8 cellular contexts compared by ENCODE assay signal in the genomic region with DNA sequence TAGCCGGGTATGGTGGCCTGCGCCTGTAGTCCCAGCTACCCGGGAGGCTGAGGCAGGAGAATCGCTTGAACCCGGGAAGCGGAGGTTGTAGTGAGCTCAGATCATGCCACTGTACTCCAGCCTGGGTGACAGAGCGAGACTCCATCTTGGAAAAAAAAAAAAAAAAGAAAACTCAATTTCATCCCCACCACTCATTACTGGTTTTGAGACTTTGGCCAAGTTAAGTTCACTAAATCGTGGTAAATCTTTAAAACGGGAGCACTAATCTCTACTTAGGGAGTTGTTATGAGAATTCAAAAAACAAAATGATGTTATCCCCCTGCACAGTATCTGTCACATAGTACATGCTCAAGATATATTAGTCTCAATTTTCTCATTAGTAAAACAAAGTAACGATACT. TPM values are rescaled to one million over a fixed set of nuclear protein-coding genes. Genes with fewer than 3 reads are reported as not detected.
A peak's percentile ranks its signal among the peaks of the same experiment; 100 is the strongest.
DNase-seq lines count a peak whose midpoint lies in the region; ATAC-seq and TF ChIP-seq lines count a peak whose summit lies in the region.
"Not testable (repeated sequence)": the region's sequence is repeated elsewhere in the genome, so short reads cannot be mapped to it uniquely, and the experiment has no call there.

No MANE protein-coding gene starts in this region.

- H3K27me3 Mint-ChIP-seq in activated CD4-positive, alpha-beta memory T cell treated with anti-CD3 and anti-CD28 coated beads for 36 hours = not testable (repeated sequence)

- not testable (repeated sequence) for H3K9me3 ChIP-seq in lower lobe of right lung, psoas muscle

- H3K36me3 ChIP-seq in brain microvascular endothelial cell (replicated peaks) (peaks cover 18% of the 10 kb centered on the region), lower lobe of right lung (peaks cover 38% of the 10 kb centered on the region), psoas muscle (ENCODE audit: insufficient read depth in 1 of 2, low read depth in 1 of 2) (peaks cover 5 to 36% of the 10 kb centered on the region in 2 donors)
- not testable (repeated sequence) for H3K36me3 ChIP-seq in urinary bladder (ENCODE audit: insufficient read depth)

- not testable (repeated sequence) for TF ChIP-seq POLR2A in NB4 (IDR thresholded peaks at IDR 0.05; ENCODE audit: extremely low read depth, insufficient read length)

- POLR2A ChIA-PET in activated CD4-positive, alpha-beta memory T cell treated with anti-CD3 and anti-CD28 coated beads for 36 hours (lab: Charles Lee) = interaction anchor here (0.9 to 1.0 kb wide), 2 partner anchors 13 to 27 kb away, joined by 3 to 5 read pairs; partner anchors contain the start of gene LATS1

- H3K4me1 Mint-ChIP-seq in activated CD4-positive, alpha-beta memory T cell treated with anti-CD3 and anti-CD28 coated beads for 36 hours (ENCODE audit: low read depth) = peaks cover 21% of the 10 kb centered on the region

- H3K4me1 ChIP-seq in lower lobe of right lung = peaks cover 17% of the 10 kb centered on the region
- H3K4me1 ChIP-seq in psoas muscle; urinary bladder (ENCODE audit: insufficient read depth): not testable (repeated sequence)

- not testable (repeated sequence) for H3K27ac Mint-ChIP-seq in activated CD4-positive, alpha-beta memory T cell treated with anti-CD3 and anti-CD28 coated beads for 36 hours

- DNase-seq in NB4 (ENCODE audit: low read depth); activated CD4-positive, alpha-beta memory T cell treated with anti-CD3 and anti-CD28 coated beads for 36 hours; brain microvascular endothelial cell; fibroblast of mammary gland (ENCODE audit: low read depth); lower lobe of right lung; psoas muscle: not testable (repeated sequence)

- intact Hi-C loops in activated CD4-positive, alpha-beta memory T cell treated with anti-CD3 and anti-CD28 coated beads for 36 hours (cut with micrococcal nuclease) = loop anchor here (5.0 to 10.0 kb wide), 2 partner anchors 120 to 258 kb away; partner anchors contain the start of genes LRP11 and ZC3H12D
- intact Hi-C loops in lower lobe of right lung (cut with DNase I) = not testable (repeated sequence)
- intact Hi-C loops in psoas muscle (cut with DNase I) = loop anchor here in 1 of 2 donors (10.0 kb wide), 1 partner anchor 180 kb away; the partner anchor contains the start of gene RAET1G

- TF ChIP-seq CTCF in NB4 (IDR thresholded peaks at IDR 0.05; ENCODE audit: low read depth, low read length); brain microvascular endothelial cell (IDR thresholded peaks at IDR 0.05; ENCODE audit: low read depth, low read length, missing control alignments); fibroblast of mammary gland (conservative IDR thresholded peaks at IDR 0.05; ENCODE audit: control insufficient read depth, insufficient read depth, low read depth, low read length); lower lobe of right lung (IDR thresholded peaks at IDR 0.05); psoas muscle (IDR thresholded peaks at IDR 0.05): not testable (repeated sequence)

- in situ Hi-C loops in brain microvascular endothelial cell (cut with HindIII; ENCODE audit: low pct_ligation_motif_present, low sequenced_read_pairs) = not testable (repeated sequence)

- peak overlapping the region; percentile 98 for H3K4me3 Mint-ChIP-seq in activated CD4-positive, alpha-beta memory T cell treated with anti-CD3 and anti-CD28 coated beads for 36 hours

- not testable (repeated sequence) for H3K9me3 Mint-ChIP-seq in activated CD4-positive, alpha-beta memory T cell treated with anti-CD3 and anti-CD28 coated beads for 36 hours

- CTCF ChIA-PET in activated CD4-positive, alpha-beta memory T cell treated with anti-CD3 and anti-CD28 coated beads for 36 hours (lab: Charles Lee) = interaction anchor here (0.6 to 1.2 kb wide), 5 partner anchors 9 to 28 kb away, joined by 3 read pairs; no protein-coding TSS in a partner anchor

- H3K27ac ChIP-seq in brain microvascular endothelial cell; lower lobe of right lung; psoas muscle; urinary bladder (ENCODE audit: low read depth): not testable (repeated sequence)

- H3K27me3 ChIP-seq in brain microvascular endothelial cell (replicated peaks); lower lobe of right lung (ENCODE audit: low read depth); psoas muscle (ENCODE audit: insufficient read depth in 3 of 3, low read length in 2 of 3): not testable (repeated sequence)

- H3K36me3 Mint-ChIP-seq in activated CD4-positive, alpha-beta memory T cell treated with anti-CD3 and anti-CD28 coated beads for 36 hours = peaks cover 15% of the 10 kb centered on the region

- H3K4me3 ChIP-seq in GM08714 (ENCODE audit: low read length) = peak overlapping the region; percentile 70
- H3K4me3 ChIP-seq in NB4 (ENCODE audit: low read depth, low read length) = peak overlapping the region; percentile 99
- peak overlapping the region; percentile 79 for H3K4me3 ChIP-seq in brain microvascular endothelial cell (ENCODE audit: low read depth, low read length)
- H3K4me3 ChIP-seq in fibroblast of mammary gland (ENCODE audit: control insufficient read depth, low read depth, low read length) = peak overlapping the region; percentile 99
- peak overlapping the region; percentile 89 for H3K4me3 ChIP-seq in lower lobe of right lung
- H3K4me3 ChIP-seq in psoas muscle = peak overlapping the region; percentile 78
- peak overlapping the region; percentile 84 for H3K4me3 ChIP-seq in urinary bladder (ENCODE audit: low read depth, low read length)

- 74 to 86% (median 75%) methylated on average over 10 of the region's 10 CpGs for WGBS in psoas muscle, 3 donors
- 88% methylated on average over 10 of the region's 10 CpGs for WGBS in urinary bladder

- ATAC-seq in lower lobe of right lung, psoas muscle: not testable (repeated sequence)

RNA-seq across cellular contexts. Expression of gene NUP43, which starts 1.1 kb away (rescaled TPM):
- 10 to 100 TPM; 64.3 to 69.8 TPM for total RNA-seq in activated CD4-positive, alpha-beta memory T cell treated with anti-CD3 and anti-CD28 coated beads for 36 hours
- total RNA-seq in lower lobe of right lung (22.0 TPM), psoas muscle (10 to 100 TPM; 17.4 to 26.8 (median 22.1) TPM), urinary bladder (30.2 TPM)
- polyA plus RNA-seq in psoas muscle (10 to 100 TPM in 2 of 3 donors, 1 to 10 TPM in 1; 7.3 to 17.1 (median 14.1) TPM), urinary bladder (10.8 TPM)

RNA-seq across cellular contexts. Expression of gene PCMT1, which starts 4.3 kb away (rescaled TPM):
- total RNA-seq in activated CD4-positive, alpha-beta memory T cell treated with anti-CD3 and anti-CD28 coated beads for 36 hours = 10 to 100 TPM; 92.6 to 98.0 TPM
- 63.7 TPM for total RNA-seq in lower lobe of right lung
- total RNA-seq in psoas muscle = 100 to 1,000 TPM; 124 to 179 (median 149) TPM
- 100 to 1,000 TPM; 159 to 613 (median 178) TPM for polyA plus RNA-seq in psoas muscle
- total RNA-seq in urinary bladder = 65.5 TPM
- polyA plus RNA-seq in urinary bladder = 104 TPM

RNA-seq across cellular contexts. Expression of gene LATS1, which starts 27.4 kb away (rescaled TPM):
- total RNA-seq in activated CD4-positive, alpha-beta memory T cell treated with anti-CD3 and anti-CD28 coated beads for 36 hours = 10 to 100 TPM; 19.1 to 20.1 TPM
- total RNA-seq in lower lobe of right lung (30.7 TPM), psoas muscle (10 to 100 TPM; 11.0 to 15.5 (median 13.9) TPM), urinary bladder (36.7 TPM)
- polyA plus RNA-seq in psoas muscle (1 to 10 TPM; 3.4 to 8.3 (median 3.7) TPM), urinary bladder (12.1 TPM)
